In the genomic region with DNA sequence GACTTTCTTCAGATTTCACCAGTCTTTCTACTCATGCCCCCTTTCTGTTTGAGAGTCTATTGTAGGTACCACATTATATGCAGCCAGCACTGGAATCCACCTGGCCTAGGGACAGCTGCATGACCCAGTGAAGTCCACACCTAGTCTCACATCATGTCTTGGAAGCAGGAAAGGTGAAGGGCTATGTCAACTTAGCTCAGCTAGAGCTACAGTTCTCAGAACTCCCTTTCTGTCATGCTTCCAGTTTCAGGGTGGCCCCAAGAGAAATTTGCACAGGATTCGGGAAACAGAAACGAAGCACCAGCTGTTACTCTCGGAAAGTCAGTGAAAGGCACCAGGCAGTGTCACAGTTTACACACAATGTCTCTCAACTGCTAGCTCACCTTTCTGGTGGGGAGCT, we compare ENCODE assay signal across 33 cellular contexts.
"Had no signal": no experiment of that assay in that cellular context is flagged by ENCODE, and none has a peak within 500 bp of the region (broad histone marks: within the 10 kb centered on the region; RNA-seq: fewer than 3 reads in every experiment).

No MANE protein-coding gene starts in this region.

- H3K9me3 Mint-ChIP-seq: activated B cell treated with CpG ODN at 0.5 μM for 24 hours; activated CD4-positive, alpha-beta memory T cell treated with anti-CD3 and anti-CD28 coated beads for 36 hours; activated naive CD8-positive, alpha-beta T cell treated with anti-CD3 and anti-CD28 coated beads for 36 hours; activated T-cell treated with anti-CD3 and anti-CD28 coated beads, Interleukin-2, amount 50 U/mL, for 4 hours; central memory CD8-positive, alpha-beta T cell had no signal

- H3K27me3 ChIP-seq: brain microvascular endothelial cell, colonic mucosa had no signal

- H3K4me3 Mint-ChIP-seq: activated B cell treated with CpG ODN at 0.5 μM for 24 hours; activated CD4-positive, alpha-beta memory T cell treated with anti-CD3 and anti-CD28 coated beads for 36 hours; activated naive CD8-positive, alpha-beta T cell treated with anti-CD3 and anti-CD28 coated beads for 36 hours; activated T-cell treated with anti-CD3 and anti-CD28 coated beads, Interleukin-2, amount 50 U/mL, for 4 hours; central memory CD8-positive, alpha-beta T cell had no signal

- DNase-seq: activated B cell treated with CpG ODN at 0.5 μM for 24 hours; activated CD4-positive, alpha-beta memory T cell treated with anti-CD3 and anti-CD28 coated beads for 36 hours; activated CD4-positive, alpha-beta T cell treated with anti-CD3 and anti-CD28 coated beads for 4 hours; activated CD4-positive, alpha-beta T cell treated with anti-CD3 and anti-CD28 coated beads, Interleukin-2, amount 50 U/mL, for 1 hour; activated CD4-positive, CD25-positive, alpha-beta regulatory T cell treated with anti-CD3 and anti-CD28 coated beads, Interleukin-2, amount 50 U/mL, for 72 hours; activated CD8-positive, alpha-beta memory T cell treated with anti-CD3 and anti-CD28 coated beads, Interleukin-2, amount 50 U/mL, for 4 hours; activated effector memory CD4-positive, alpha-beta T cell treated with Interleukin-2 at 50 U/mL for 16 hours; activated naive CD4-positive, alpha-beta T cell treated with anti-CD3 and anti-CD28 coated beads, Interleukin-2, amount 50 U/mL, for 16 hours; activated naive CD8-positive, alpha-beta T cell treated with anti-CD3 and anti-CD28 coated beads for 36 hours; activated T-cell treated with anti-CD3 and anti-CD28 coated beads for 4 hours; activated T-cell treated with anti-CD3 and anti-CD28 coated beads, Interleukin-2, amount 50 U/mL, for 4 hours; amniotic stem cell; aorta; brain microvascular endothelial cell; colonic mucosa; Kasumi-1; KG1; NCI-H1092 treated with DMSO at 0.1 percent for 48 hours; NCI-H1417; NCI-H146; NCI-H1930; NCI-H2227 treated with DMSO at 0.1 percent for 48 hours; NCI-H446 treated with DMSO at 0.1 percent for 48 hours; NCI-H524; NCI-H748 treated with DMSO at 0.1 percent for 48 hours; OCI-M1; Right ventricle myocardium superior; SW 1271; T-helper 1 cell; T-helper 2 cell; T-helper 9 cell had no signal

- ATAC-seq: activated T-cell treated with anti-CD3 and anti-CD28 coated beads, Interleukin-2, amount 50 U/mL, for 4 hours had no signal

- H3K4me1 Mint-ChIP-seq: activated B cell treated with CpG ODN at 0.5 μM for 24 hours; activated naive CD8-positive, alpha-beta T cell treated with anti-CD3 and anti-CD28 coated beads for 36 hours; central memory CD8-positive, alpha-beta T cell had no signal

- H3K36me3 Mint-ChIP-seq: activated CD4-positive, alpha-beta memory T cell treated with anti-CD3 and anti-CD28 coated beads for 36 hours; activated naive CD8-positive, alpha-beta T cell treated with anti-CD3 and anti-CD28 coated beads for 36 hours had no signal

- H3K4me3 ChIP-seq: cardiac muscle cell, colonic mucosa had no signal

- H3K27ac Mint-ChIP-seq: activated B cell treated with CpG ODN at 0.5 μM for 24 hours; activated CD4-positive, alpha-beta memory T cell treated with anti-CD3 and anti-CD28 coated beads for 36 hours; activated naive CD8-positive, alpha-beta T cell treated with anti-CD3 and anti-CD28 coated beads for 36 hours had no signal

- H3K36me3 ChIP-seq: brain microvascular endothelial cell, cardiac muscle cell, colonic mucosa had no signal
